In the genomic region with DNA sequence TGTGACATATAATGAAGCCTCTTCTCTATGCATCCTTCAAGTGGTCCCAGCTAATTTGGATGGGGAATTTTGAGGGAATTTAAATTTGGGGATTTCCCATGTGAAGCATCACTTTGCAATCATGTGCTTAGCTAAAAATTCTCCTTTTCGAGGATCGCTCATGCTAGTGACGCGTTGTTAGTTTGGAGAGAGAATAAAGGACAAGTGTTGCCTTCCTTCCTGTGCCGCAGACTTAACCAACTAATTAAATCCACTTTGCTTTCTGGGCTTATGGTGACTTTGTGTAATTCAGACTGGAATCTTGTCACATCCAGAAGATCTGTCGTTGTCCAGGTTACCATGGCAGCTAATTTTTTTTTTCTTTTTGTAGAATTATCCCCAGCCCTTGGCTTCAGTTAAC, we compare ENCODE assay signal across 13 cellular contexts.
"Had no signal": no experiment of that assay in that cellular context is flagged by ENCODE, and none has a peak within 500 bp of the region (broad histone marks: within the 10 kb centered on the region; RNA-seq: fewer than 3 reads in every experiment).

No MANE protein-coding gene starts in this region.

- ATAC-seq: activated CD4-positive, CD25-positive, alpha-beta regulatory T cell treated with anti-CD3 and anti-CD28 coated beads, Interleukin-2, amount 50 U/mL, for 24 hours; foreskin keratinocyte; natural killer cell had no signal

- H3K4me3 ChIP-seq: cardiac muscle cell, sigmoid colon, stomach had no signal

- H3K9me3 ChIP-seq: sigmoid colon, stomach had no signal

- H3K36me3 Mint-ChIP-seq: natural killer cell had no signal

- H3K27me3 ChIP-seq: cardiac muscle cell, foreskin keratinocyte, sigmoid colon, stomach had no signal

- DNase-seq: activated CD4-positive, alpha-beta T cell treated with anti-CD3 and anti-CD28 coated beads, Interleukin-2, amount 50 U/mL, for 1 hour; activated naive CD4-positive, alpha-beta T cell treated with anti-CD3 and anti-CD28 coated beads for 36 hours; activated T-cell treated with anti-CD3 and anti-CD28 coated beads, Interleukin-2, amount 50 U/mL, for 1 hour; foreskin keratinocyte; mesendoderm; natural killer cell; sigmoid colon; stimulated activated CD4-positive, alpha-beta T cell treated with anti-CD3 and anti-CD28 coated beads, Interleukin-1b, Interleukin-23, amount 100 ng/mL, for 48 hours; stomach had no signal

- H3K9me3 Mint-ChIP-seq: activated naive CD4-positive, alpha-beta T cell treated with anti-CD3 and anti-CD28 coated beads for 36 hours; activated T-helper 2 cell treated with anti-CD3 and anti-CD28 coated beads, Interferon-gamma antibody, Interleukin-2, Interleukin-4, amounts not matched to agents 10 μg/mL and 5 μg/mL and 100 μg/mL, durations not matched to agents 14 hours and 24 hours and 36 hours; natural killer cell; T-helper 2 cell treated with Interferon-gamma antibody and Interleukin-4, amounts not matched to agents 5 μg/mL and 100 μg/mL, for 36 hours had no signal

- H3K4me1 Mint-ChIP-seq: natural killer cell had no signal

- H3K36me3 ChIP-seq: cardiac muscle cell, sigmoid colon, stomach had no signal

- H3K27ac ChIP-seq: cardiac muscle cell, foreskin keratinocyte, sigmoid colon, stomach had no signal

- H3K4me3 Mint-ChIP-seq: activated naive CD4-positive, alpha-beta T cell treated with anti-CD3 and anti-CD28 coated beads for 36 hours; natural killer cell; T-helper 2 cell treated with Interferon-gamma antibody and Interleukin-4, amounts not matched to agents 5 μg/mL and 100 μg/mL, for 36 hours had no signal

- H3K27ac Mint-ChIP-seq: activated naive CD4-positive, alpha-beta T cell treated with anti-CD3 and anti-CD28 coated beads for 36 hours; activated T-helper 2 cell treated with anti-CD3 and anti-CD28 coated beads, Interferon-gamma antibody, Interleukin-2, Interleukin-4, amounts not matched to agents 10 μg/mL and 5 μg/mL and 100 μg/mL, durations not matched to agents 14 hours and 24 hours and 36 hours; natural killer cell; T-helper 2 cell treated with Interferon-gamma antibody and Interleukin-4, amounts not matched to agents 5 μg/mL and 100 μg/mL, for 36 hours had no signal
